In the genomic region with DNA sequence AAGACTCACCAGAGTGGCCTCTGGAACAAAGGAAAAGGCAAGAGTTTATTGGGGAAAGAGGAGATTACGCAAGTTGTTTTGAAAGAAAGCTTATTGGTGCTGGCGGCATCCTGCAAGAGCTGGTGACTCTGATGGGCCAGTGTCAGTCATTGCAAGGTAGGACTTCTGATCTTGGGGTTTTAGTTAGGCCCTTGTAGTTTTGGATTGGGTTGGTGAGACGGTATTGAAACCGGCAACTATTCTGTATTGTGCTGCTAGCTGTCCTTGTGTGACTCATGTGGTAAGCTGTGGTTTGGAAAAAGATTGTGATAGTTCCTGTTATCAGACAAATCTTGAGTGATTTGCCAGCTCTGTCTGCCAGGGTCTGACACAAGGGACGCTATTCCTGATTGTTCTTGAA, we compare ENCODE assay signal across 15 cellular contexts.
DNase-seq lines count a peak whose midpoint lies in the region; ATAC-seq and TF ChIP-seq lines count a peak whose summit lies in the region.
"Had no signal": no experiment of that assay in that cellular context is flagged by ENCODE, and none has a peak within 500 bp of the region (broad histone marks: within the 10 kb centered on the region; RNA-seq: fewer than 3 reads in every experiment).

No MANE protein-coding gene starts in this region.

- peaks cover 6% of the 10 kb centered on the region for H3K9me3 Mint-ChIP-seq in activated naive CD8-positive, alpha-beta T cell treated with anti-CD3 and anti-CD28 coated beads, Interleukin-2, amount 50 U/mL, for 24 hours
- H3K9me3 Mint-ChIP-seq in activated naive CD8-positive, alpha-beta T cell treated with anti-CD3 and anti-CD28 coated beads for 36 hours = peaks cover 2% of the 10 kb centered on the region

- H3K27me3 Mint-ChIP-seq in activated naive CD8-positive, alpha-beta T cell treated with anti-CD3 and anti-CD28 coated beads, Interleukin-2, amount 50 U/mL, for 24 hours = peaks cover 5% of the 10 kb centered on the region
- no peaks in the 10 kb centered on the region for H3K27me3 Mint-ChIP-seq in activated naive CD8-positive, alpha-beta T cell treated with anti-CD3 and anti-CD28 coated beads for 36 hours

- H3K4me3 Mint-ChIP-seq in activated naive CD8-positive, alpha-beta T cell treated with anti-CD3 and anti-CD28 coated beads, Interleukin-2, amount 50 U/mL, for 24 hours = no peak overlapping the region
- H3K4me3 Mint-ChIP-seq in activated naive CD8-positive, alpha-beta T cell treated with anti-CD3 and anti-CD28 coated beads for 36 hours = no peak overlapping the region

- no peak overlapping the region for H3K27ac Mint-ChIP-seq in activated naive CD8-positive, alpha-beta T cell treated with anti-CD3 and anti-CD28 coated beads, Interleukin-2, amount 50 U/mL, for 24 hours
- no peak overlapping the region for H3K27ac Mint-ChIP-seq in activated naive CD8-positive, alpha-beta T cell treated with anti-CD3 and anti-CD28 coated beads for 36 hours

- H3K36me3 Mint-ChIP-seq in activated naive CD8-positive, alpha-beta T cell treated with anti-CD3 and anti-CD28 coated beads, Interleukin-2, amount 50 U/mL, for 24 hours (ENCODE audit: low read depth) = no peaks in the 10 kb centered on the region
- no peaks in the 10 kb centered on the region for H3K36me3 Mint-ChIP-seq in activated naive CD8-positive, alpha-beta T cell treated with anti-CD3 and anti-CD28 coated beads for 36 hours

- peak; percentile 90 for ATAC-seq in activated naive CD8-positive, alpha-beta T cell treated with anti-CD3 and anti-CD28 coated beads, Interleukin-2, amount 50 U/mL, for 24 hours
- ATAC-seq in GM19351 (IDR thresholded peaks at IDR 0.05; ENCODE audit: unreplicated experiment) = no peak

- in situ Hi-C loops in GM13976 (cut with MboI; ENCODE audit: low sequenced_read_pairs, unreplicated experiment) = no loop called here

- H3K4me3 ChIP-seq in cardiac fibroblast (replicated peaks in 1 of 2; ENCODE audit: low read depth in 2 of 2, low read length in 2 of 2) = no peak overlapping the region
- H3K4me3 ChIP-seq: body of pancreas, SJSA1 had no signal

- TF ChIP-seq CTCF in cardiac fibroblast (IDR thresholded peaks at IDR 0.05; ENCODE audit: low read depth, low read length) = no peak
- no peak for TF ChIP-seq CTCF in GM13976 (IDR thresholded peaks at IDR 0.05; ENCODE audit: borderline replicate concordance, control extremely low read depth, extremely low read depth, insufficient read depth, missing control alignments)

- no peak for DNase-seq in activated naive CD8-positive, alpha-beta T cell treated with anti-CD3 and anti-CD28 coated beads, Interleukin-2, amount 50 U/mL, for 24 hours
- no peak for DNase-seq in activated naive CD8-positive, alpha-beta T cell treated with anti-CD3 and anti-CD28 coated beads for 36 hours
- DNase-seq in NOMO-1 treated with dmso at 0.1 percent for 144 hours (lab: John Stamatoyannopoulos, UW; ENCODE audit: unreplicated experiment) (peak; percentile 17), cardiac fibroblast (ENCODE audit: low read depth in 2 of 2) (peak; percentile 11 to 29), medulla oblongata (ENCODE audit: extremely low spot score) (no peak), GM13976 (ENCODE audit: low spot score) (no peak), inferior parietal cortex (ENCODE audit: extremely low spot score) (no peak)
- DNase-seq: activated CD4-positive, alpha-beta T cell treated with anti-CD3 and anti-CD28 coated beads, Interleukin-2, amount 50 U/mL, for 48 hours; activated effector memory CD4-positive, alpha-beta T cell treated with Interleukin-2 at 50 U/mL for 16 hours; hypothalamus; NCI-H1092; stimulated activated CD4-positive, alpha-beta T cell treated with anti-CD3 and anti-CD28 coated beads, Interleukin-15, amount 100 ng/mL, for 24 hours had no signal

- peaks cover 6% of the 10 kb centered on the region for H3K4me1 Mint-ChIP-seq in activated naive CD8-positive, alpha-beta T cell treated with anti-CD3 and anti-CD28 coated beads, Interleukin-2, amount 50 U/mL, for 24 hours
- H3K4me1 Mint-ChIP-seq in activated naive CD8-positive, alpha-beta T cell treated with anti-CD3 and anti-CD28 coated beads for 36 hours = peaks cover 7% of the 10 kb centered on the region

Comparison
In these comparisons a context has a peak if more than half of its experiments do, and no peak if none do; other contexts are left out.
1. DNase-seq: peak in NOMO-1 treated with dmso at 0.1 percent for 144 hours (single experiment) and cardiac fibroblast (2 of 2); none in activated naive CD8-positive, alpha-beta T cell treated with anti-CD3 and anti-CD28 coated beads, Interleukin-2, amount 50 U/mL, for 24 hours (single experiment), activated naive CD8-positive, alpha-beta T cell treated with anti-CD3 and anti-CD28 coated beads for 36 hours (single experiment), medulla oblongata (single experiment), GM13976 (single experiment) and inferior parietal cortex (single experiment).